Comparison of ENCODE assay signal across 34 cellular contexts in the genomic region with DNA sequence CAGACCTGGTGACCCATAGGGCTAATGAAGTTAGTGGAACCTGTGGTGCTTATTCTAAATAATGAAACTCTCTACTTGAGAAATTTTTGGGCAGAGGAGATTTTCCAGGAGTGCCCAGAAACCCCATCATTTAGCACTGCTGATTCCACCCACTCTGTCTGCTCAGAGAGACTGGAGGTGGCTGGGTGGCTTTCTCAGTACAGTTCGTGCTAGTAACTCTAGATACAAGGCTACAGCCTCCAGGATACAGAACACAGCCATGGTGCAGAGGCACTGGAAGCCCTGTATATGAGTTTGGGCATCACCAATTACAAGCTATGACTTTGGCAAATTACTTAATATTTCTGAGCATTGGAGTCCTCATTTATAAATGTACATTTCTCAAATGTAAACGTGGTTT. TPM values are rescaled to one million over a fixed set of nuclear protein-coding genes. Genes with fewer than 3 reads are reported as not detected.
"Had no signal": no experiment of that assay in that cellular context is flagged by ENCODE, and none has a peak within 500 bp of the region (broad histone marks: within the 10 kb centered on the region; RNA-seq: fewer than 3 reads in every experiment).

No MANE protein-coding gene starts in this region.

- H3K27ac Mint-ChIP-seq: dendritic cell treated with granulocyte-macrophage colony-stimulating factor and Interleukin-4, amounts not matched to agents 40 ng/mL and 50 ng/mL, for 4 days; immature natural killer cell; natural killer cell; stimulated activated effector memory CD8-positive, alpha-beta T cell treated with anti-CD3 and anti-CD28 coated beads, Interleukin-12 subunit alpha, Interleukin-12 subunit beta, amount 100 ng/mL, for 72 hours had no signal

- H3K9me3 ChIP-seq: colonic mucosa, esophagus muscularis mucosa, gastroesophageal sphincter, neutrophil, psoas muscle, sigmoid colon, stomach, thyroid gland, vagina had no signal

- FAIRE-seq: endothelial cell of umbilical vein had no signal

- H3K27me3 ChIP-seq: colonic mucosa, thyroid gland, vagina had no signal

- H3K4me3 Mint-ChIP-seq: dendritic cell treated with granulocyte-macrophage colony-stimulating factor and Interleukin-4, amounts not matched to agents 40 ng/mL and 50 ng/mL, for 4 days; immature natural killer cell; natural killer cell; stimulated activated effector memory CD8-positive, alpha-beta T cell treated with anti-CD3 and anti-CD28 coated beads, Interleukin-12 subunit alpha, Interleukin-12 subunit beta, amount 100 ng/mL, for 72 hours had no signal

- ATAC-seq: foreskin keratinocyte; gastroesophageal sphincter; left ventricle myocardium superior; lower lobe of right lung; natural killer cell; psoas muscle; right cardiac atrium; stimulated activated effector memory CD8-positive, alpha-beta T cell treated with anti-CD3 and anti-CD28 coated beads, Interleukin-12 subunit alpha, Interleukin-12 subunit beta, amount 100 ng/mL, for 72 hours had no signal

- H3K9me3 Mint-ChIP-seq: dendritic cell treated with granulocyte-macrophage colony-stimulating factor and Interleukin-4, amounts not matched to agents 40 ng/mL and 50 ng/mL, for 4 days; natural killer cell; stimulated activated effector memory CD8-positive, alpha-beta T cell treated with anti-CD3 and anti-CD28 coated beads, Interleukin-12 subunit alpha, Interleukin-12 subunit beta, amount 100 ng/mL, for 72 hours had no signal

- H3K36me3 Mint-ChIP-seq: immature natural killer cell, natural killer cell had no signal

- H3K4me3 ChIP-seq: colonic mucosa, esophagus muscularis mucosa, gastroesophageal sphincter, lower lobe of right lung, psoas muscle, sigmoid colon, stomach, thyroid gland, vagina had no signal

- H3K27ac ChIP-seq: colonic mucosa, esophagus muscularis mucosa, foreskin keratinocyte, gastroesophageal sphincter, lower lobe of right lung, neutrophil, psoas muscle, sigmoid colon, stomach, thyroid gland, vagina had no signal

- H3K36me3 ChIP-seq: colonic mucosa, esophagus muscularis mucosa, gastroesophageal sphincter, lower lobe of right lung, neutrophil, sigmoid colon, stomach, thyroid gland, vagina had no signal

- H3K4me1 ChIP-seq: colonic mucosa, esophagus muscularis mucosa, foreskin keratinocyte, gastroesophageal sphincter, lower lobe of right lung, sigmoid colon, stomach, thyroid gland had no signal

- DNase-seq: colonic mucosa; effector memory CD4-positive, alpha-beta T cell; foreskin keratinocyte; immature natural killer cell; islet precursor cell; kidney glomerular epithelial cell; left ventricle myocardium superior; lower lobe of right lung; natural killer cell; psoas muscle; right cardiac atrium; sigmoid colon; stimulated activated CD4-positive, alpha-beta T cell treated with anti-CD3 and anti-CD28 coated beads, Interleukin-2, amount 100 ng/mL, for 24 hours; stimulated activated CD4-positive, alpha-beta T cell treated with anti-CD3 and anti-CD28 coated beads, Interleukin-4, amount 100 ng/mL, for 24 hours; stimulated activated naive CD4-positive, alpha-beta T cell treated with Interleukin-2 at 50 U/mL for 16 hours; stomach; thyroid gland; trophoblast cell had no signal

RNA-seq across cellular contexts. Expression of gene CCDC177, which starts 32.4 kb away (rescaled TPM):
- total RNA-seq: colonic mucosa, endothelial cell of umbilical vein, epithelial cell of proximal tubule, esophagus muscularis mucosa, fibroblast of lung, foreskin keratinocyte, gastroesophageal sphincter, left ventricle myocardium superior, lower lobe of right lung, mesenteric fat pad, mononuclear cell, natural killer cell, osteocyte, psoas muscle, renal cortical epithelial cell, right cardiac atrium, sigmoid colon, skeletal muscle tissue, subcutaneous adipose tissue, thyroid gland, ureter, vagina had no signal
- polyA plus RNA-seq: endothelial cell of umbilical vein, fibroblast of lung, foreskin keratinocyte, immature natural killer cell, psoas muscle, right cardiac atrium, sigmoid colon had no signal

RNA-seq across cellular contexts. Expression of gene PLEKHD1, which starts 57.8 kb away (rescaled TPM):
- total RNA-seq: endothelial cell of umbilical vein, foreskin keratinocyte, vagina had no signal
- polyA plus RNA-seq: foreskin keratinocyte had no signal
